Comparison of ENCODE assay signal across 8 cellular contexts in genomic region chr2:68837164-68837860, GRCh38. TPM values are rescaled to one million over a fixed set of nuclear protein-coding genes. Genes with fewer than 3 reads are reported as not detected.
DNase-seq lines count a peak whose midpoint lies in the region; ATAC-seq and TF ChIP-seq lines count a peak whose summit lies in the region.

No MANE protein-coding gene starts in this region.

- TF ChIP-seq POLR2A in gastroesophageal sphincter (IDR thresholded peaks at IDR 0.05) (no peak), gastrocnemius medialis (IDR thresholded peaks at IDR 0.05) (no peak)

- no peaks in the 10 kb centered on the region for H3K9me3 ChIP-seq in gastroesophageal sphincter
- no peaks in the 10 kb centered on the region for H3K9me3 ChIP-seq in gastrocnemius medialis

- no peaks in the 10 kb centered on the region for H3K9me3 Mint-ChIP-seq in activated T-cell treated with anti-CD3 and anti-CD28 coated beads, Interleukin-2, amount 50 U/mL, for 72 hours

- in situ Hi-C loops in gastrocnemius medialis (cut with MboI; ENCODE audit: low sequenced_read_pairs in 4 of 4) = no loop called here

- H3K4me1 Mint-ChIP-seq in activated T-cell treated with anti-CD3 and anti-CD28 coated beads, Interleukin-2, amount 50 U/mL, for 72 hours (ENCODE audit: low read depth) = peaks cover 55% of the 10 kb centered on the region

- H3K4me1 ChIP-seq in gastroesophageal sphincter = peaks cover 0 to 9% (median 1%) of the 10 kb centered on the region in 3 donors
- peaks cover 7 to 11% of the 10 kb centered on the region in 2 donors for H3K4me1 ChIP-seq in gastrocnemius medialis

- intact Hi-C loops in gastrocnemius medialis (cut with DNase I; ENCODE audit: low total_unique reads) = loop anchor here (10.0 kb wide), 1 partner anchor 67 kb away; no protein-coding TSS in a partner anchor

- peak overlapping the region; percentile 46 to 59 for H3K4me3 Mint-ChIP-seq in activated T-cell treated with anti-CD3 and anti-CD28 coated beads, Interleukin-2, amount 50 U/mL, for 72 hours

- no peaks in the 10 kb centered on the region for H3K27me3 ChIP-seq in gastroesophageal sphincter
- no peaks in the 10 kb centered on the region for H3K27me3 ChIP-seq in gastrocnemius medialis

- peak; percentile 71 to 73 for DNase-seq in NOMO-1 (lab: John Stamatoyannopoulos, UW; ENCODE audit: unreplicated experiment in 2 of 2)
- DNase-seq in activated T-cell treated with anti-CD3 and anti-CD28 coated beads, Interleukin-2, amount 50 U/mL, for 72 hours = peak; percentile 61 to 68
- peak in 1 of 2 donors; percentile 33 for DNase-seq in gastrocnemius medialis
- DNase-seq in NCI-H1105 (lab: John Stamatoyannopoulos, UW) = no peak
- DNase-seq in AG08395 (ENCODE audit: low spot score) = no peak

- H3K36me3 Mint-ChIP-seq in activated T-cell treated with anti-CD3 and anti-CD28 coated beads, Interleukin-2, amount 50 U/mL, for 72 hours (ENCODE audit: insufficient read depth in 2 of 2) = peaks cover 0 to 3% of the 10 kb centered on the region in 2 donors

- no peak overlapping the region for H3K27ac ChIP-seq in gastroesophageal sphincter
- H3K27ac ChIP-seq in gastrocnemius medialis = no peak overlapping the region

- H3K27ac Mint-ChIP-seq in activated T-cell treated with anti-CD3 and anti-CD28 coated beads, Interleukin-2, amount 50 U/mL, for 72 hours = peak overlapping the region; percentile 62

- peak; percentile 54 for ATAC-seq in GM18511 (IDR thresholded peaks at IDR 0.05; ENCODE audit: unreplicated experiment)
- peak; percentile 23 to 36 for ATAC-seq in activated T-cell treated with anti-CD3 and anti-CD28 coated beads, Interleukin-2, amount 50 U/mL, for 72 hours (replicated peaks in 1 of 2)
- no peak for ATAC-seq in gastroesophageal sphincter
- no peak for ATAC-seq in gastrocnemius medialis
- ATAC-seq in HG03354 (IDR thresholded peaks at IDR 0.05; ENCODE audit: poor library complexity, severe bottlenecking, unreplicated experiment) = no peak

- no peaks in the 10 kb centered on the region for H3K27me3 Mint-ChIP-seq in activated T-cell treated with anti-CD3 and anti-CD28 coated beads, Interleukin-2, amount 50 U/mL, for 72 hours (ENCODE audit: low read depth)

- TF ChIP-seq EP300 in gastroesophageal sphincter (IDR thresholded peaks at IDR 0.05) = no peak

- TF ChIP-seq CTCF in gastroesophageal sphincter (IDR thresholded peaks at IDR 0.05) (peak in 3 of 4 experiments; percentile 25 to 57 (median 34)), gastrocnemius medialis (IDR thresholded peaks at IDR 0.05 in 4 of 5, conservative IDR thresholded peaks at IDR 0.05 in 1 of 5) (peak in 4 of 5 experiments; percentile 46 to 52 (median 48))

- 54 to 56% methylated on average over 4 of the region's 15 CpGs for WGBS in gastroesophageal sphincter (ENCODE audit: low coverage in 1 of 2), 2 donors

- H3K4me3 ChIP-seq in gastroesophageal sphincter = no peak overlapping the region
- H3K4me3 ChIP-seq in gastrocnemius medialis = no peak overlapping the region

- no peaks in the 10 kb centered on the region for H3K36me3 ChIP-seq in gastroesophageal sphincter
- H3K36me3 ChIP-seq in gastrocnemius medialis = no peaks in the 10 kb centered on the region

RNA-seq across cellular contexts. Expression of gene BMP10, which starts 33.9 kb away (rescaled TPM):
- not detected for total RNA-seq in activated T-cell treated with anti-CD3 and anti-CD28 coated beads, Interleukin-2, amount 50 U/mL, for 72 hours
- total RNA-seq in gastroesophageal sphincter = under 1 TPM in 1 of 4 donors, not detected in 3; 0.19 TPM
- total RNA-seq in gastrocnemius medialis = not detected

Comparison
In these comparisons a context has a peak if more than half of its experiments do, and no peak if none do; other contexts are left out.
1. ATAC-seq: peak in GM18511 (single experiment) and activated T-cell treated with anti-CD3 and anti-CD28 coated beads, Interleukin-2, amount 50 U/mL, for 72 hours (2 of 2); none in gastroesophageal sphincter (single experiment), gastrocnemius medialis (0 of 2) and HG03354 (single experiment).
2. DNase-seq: peak in NOMO-1 (2 of 2) and activated T-cell treated with anti-CD3 and anti-CD28 coated beads, Interleukin-2, amount 50 U/mL, for 72 hours (2 of 2); none in NCI-H1105 (single experiment) and AG08395 (single experiment).